ENCODE assay signal across 8 cellular contexts in genomic region chr22:39040538-39041296, GRCh38. TPM values are rescaled to one million over a fixed set of nuclear protein-coding genes. Genes with fewer than 3 reads are reported as not detected.
DNase-seq lines count a peak whose midpoint lies in the region; ATAC-seq and TF ChIP-seq lines count a peak whose summit lies in the region.
"Not testable (repeated sequence)": the region's sequence is repeated elsewhere in the genome, so short reads cannot be mapped to it uniquely, and the experiment has no call there.

Gene APOBEC3F (plus strand): TSS chr22:39040864. CDS start chr22:39040961, 97 bp downstream.

- H3K36me3 ChIP-seq in endocrine pancreas (ENCODE audit: control insufficient read depth, insufficient read depth, low read length); lung (ENCODE audit: control insufficient read depth in 2 of 2, insufficient read depth in 2 of 2, low read length in 2 of 2): not testable (repeated sequence)

- peak within 1 kb of the TSS; percentile 73 for H3K9ac ChIP-seq in endocrine pancreas (ENCODE audit: control insufficient read depth, insufficient read depth, low read length)

- H3K4me3 ChIP-seq in endocrine pancreas (ENCODE audit: control insufficient read depth, insufficient read depth, low read length) (peak within 1 kb of the TSS; percentile 60), lung (peak within 1 kb of the TSS; percentile 42)

- peak within 1 kb of the TSS; percentile 73 to 90 (median 84) for H3K27ac Mint-ChIP-seq in CD14-positive monocyte

- WGBS in lung, 2 donors, result 1% methylated on average over 11 to 21 of the region's 21 CpGs

- not testable (repeated sequence) for H3K9me3 Mint-ChIP-seq in CD14-positive monocyte

- peaks cover 34% of the 10 kb centered on the region for H3K4me1 Mint-ChIP-seq in CD14-positive monocyte

- not testable (repeated sequence) for H3K27me3 Mint-ChIP-seq in CD14-positive monocyte (ENCODE audit: low read depth in 3 of 3)

- not testable (repeated sequence) for H3K4me1 ChIP-seq in endocrine pancreas (ENCODE audit: control insufficient read depth, insufficient read depth, low read length); lung (ENCODE audit: control insufficient read depth in 2 of 2, insufficient read depth in 2 of 2, low read length in 2 of 2)

- peak within 1 kb of the TSS; percentile 76 to 84 for H3K27ac ChIP-seq in lung (ENCODE audit: low read depth in 1 of 2, low read length in 1 of 2)

- H3K27me3 ChIP-seq in endocrine pancreas (ENCODE audit: control insufficient read depth, insufficient read depth, low read length); lung (ENCODE audit: control insufficient read depth, insufficient read depth): not testable (repeated sequence)

- not testable (repeated sequence) for H3K9me3 ChIP-seq in endocrine pancreas (ENCODE audit: control insufficient read depth, low read length); lung (ENCODE audit: control insufficient read depth in 2 of 2, insufficient read depth in 1 of 2, low read length in 1 of 2)

- DNase-seq in CD14-positive monocyte (ENCODE audit: low spot score) (peak; percentile 61), lung (ENCODE audit: low spot score) (peak; percentile 71)
- DNase-seq in activated CD8-positive, alpha-beta memory T cell treated with anti-CD3 and anti-CD28 coated beads, Interleukin-2, amount 50 U/mL, for 48 hours, result peak; percentile 77
- peak; percentile 53 to 67 for DNase-seq in stimulated activated CD4-positive, alpha-beta T cell treated with anti-CD3 and anti-CD28 coated beads, Interleukin-4, amount 100 ng/mL, for 4 hours

- TF ChIP-seq CTCF in CD14-positive monocyte (IDR thresholded peaks at IDR 0.05); lung (IDR thresholded peaks at IDR 0.05; ENCODE audit: control extremely low read depth, extremely low read depth): not testable (repeated sequence)

- peaks cover 16 to 23% of the 10 kb centered on the region in 2 donors for H3K36me3 Mint-ChIP-seq in CD14-positive monocyte

- peak within 1 kb of the TSS; percentile 79 to 90 for H3K4me3 Mint-ChIP-seq in CD14-positive monocyte

- ATAC-seq in GM19372 (IDR thresholded peaks at IDR 0.05; ENCODE audit: low read depth, unreplicated experiment) (peak; percentile 95), HG03196 (IDR thresholded peaks at IDR 0.05; ENCODE audit: unreplicated experiment) (peak; percentile 64), lung (ENCODE audit: insufficient read depth, low FRiP score) (peak; percentile 89)

- intact Hi-C loops in CD14-positive monocyte (cut with micrococcal nuclease), result not testable (repeated sequence)

TF ChIP-seq in PFSK-1, 5 proteins besides CTCF, POLR2A, EP300 and RAD21:
- TF ChIP-seq POLR2AphosphoS5 (IDR thresholded peaks at IDR 0.05; ENCODE audit: low read depth, low read length), result 0 out of 2 replicates have a peak, but pooled peaks have one; percentile 24

RNA-seq across cellular contexts. Expression of gene APOBEC3F, which starts in this region (rescaled TPM):
- polyA plus RNA-seq in CD14-positive monocyte, result 1 to 10 TPM; 4.4 to 8.0 TPM
- 3.4 TPM for polyA plus RNA-seq in PFSK-1 (2012; ENCODE audit: insufficient read length, low read depth)
- total RNA-seq in lung, result 10 to 100 TPM in 1 of 2 donors, 1 to 10 TPM in 1; 7.7 to 12.1 TPM
- polyA plus RNA-seq in lung, result 1 to 10 TPM; 3.6 to 4.3 TPM

Comparison
In these comparisons a context has a peak if more than half of its experiments do, and no peak if none do; other contexts are left out.
1. Peak in every context shown above with its lines: DNase-seq, ATAC-seq, H3K4me3 ChIP-seq and H3K27ac ChIP-seq.